ENCODE assay signal across 25 cellular contexts in genomic region chr13:77623797-77624196, GRCh38.
"Had no signal": no experiment of that assay in that cellular context is flagged by ENCODE, and none has a peak within 500 bp of the region (broad histone marks: within the 10 kb centered on the region; RNA-seq: fewer than 3 reads in every experiment).

No MANE protein-coding gene starts in this region.

- FAIRE-seq: islet of Langerhans, kidney had no signal

- H3K36me3 ChIP-seq: left ventricle myocardium inferior, ovary, right atrium auricular region, right lobe of liver, stomach, thyroid gland, transverse colon, upper lobe of left lung, vagina had no signal

- ATAC-seq: left colon; mucosa of descending colon; naive thymus-derived CD4-positive, alpha-beta T cell; natural killer cell treated with Interleukin-12 subunit alpha and Interleukin-12 subunit beta and Interleukin-15 and Interleukin-18, amount 100 ng/mL, for 72 hours; stimulated activated naive B cell treated with anti-CD40 and anti-IgM and Interleukin-4, amounts not matched to agents 10 μg/mL and 1 μg/mL and 100 μg/mL, for 72 hours; stimulated activated naive CD8-positive, alpha-beta T cell treated with anti-CD3 and anti-CD28 coated beads, Interleukin-15, Interleukin-2, amounts not matched to agents 100 U/mL and 50 U/mL, for 24 hours had no signal

- H3K27ac ChIP-seq: left ventricle myocardium inferior, ovary, right atrium auricular region, right lobe of liver, stomach, testis, thyroid gland, transverse colon, upper lobe of left lung, vagina had no signal

- H3K4me1 ChIP-seq: left ventricle myocardium inferior, right atrium auricular region, right lobe of liver, stomach, testis, thyroid gland, transverse colon, upper lobe of left lung, vagina had no signal

- H3K4me3 ChIP-seq: left ventricle myocardium inferior, lung, mucosa of descending colon, ovary, right atrium auricular region, right lobe of liver, smooth muscle cell, stomach, testis, thyroid gland, transverse colon, upper lobe of left lung, vagina had no signal

- H3K27me3 ChIP-seq: ovary, right atrium auricular region, right lobe of liver, stomach, testis, thyroid gland, transverse colon, upper lobe of left lung, vagina had no signal

- H3K9me3 ChIP-seq: left ventricle myocardium inferior, mucosa of descending colon, ovary, right atrium auricular region, right lobe of liver, stomach, testis, thyroid gland, transverse colon, upper lobe of left lung, vagina had no signal

- DNase-seq: hypothalamus; immature natural killer cell; kidney; left colon; left ventricle myocardium inferior; midbrain; mucosa of descending colon; naive thymus-derived CD4-positive, alpha-beta T cell; ovary; right lobe of liver; stimulated activated CD4-positive, alpha-beta T cell treated with anti-CD3 and anti-CD28 coated beads, Interleukin-1b, Interleukin-23, amount 100 ng/mL, for 48 hours; stimulated activated CD4-positive, alpha-beta T cell treated with anti-CD3 and anti-CD28 coated beads, Interleukin-2, amount 100 ng/mL, for 48 hours; stimulated activated naive B cell treated with anti-CD40 and anti-IgM and Interleukin-4, amounts not matched to agents 10 μg/mL and 1 μg/mL and 100 μg/mL, for 72 hours; stimulated activated naive CD8-positive, alpha-beta T cell treated with anti-CD3 and anti-CD28 coated beads, Interleukin-15, Interleukin-2, amounts not matched to agents 100 U/mL and 50 U/mL, for 24 hours; stomach; testis; thyroid gland; transverse colon; upper lobe of left lung had no signal
